ENCODE assay signal across 1 cellular context in the genomic region with DNA sequence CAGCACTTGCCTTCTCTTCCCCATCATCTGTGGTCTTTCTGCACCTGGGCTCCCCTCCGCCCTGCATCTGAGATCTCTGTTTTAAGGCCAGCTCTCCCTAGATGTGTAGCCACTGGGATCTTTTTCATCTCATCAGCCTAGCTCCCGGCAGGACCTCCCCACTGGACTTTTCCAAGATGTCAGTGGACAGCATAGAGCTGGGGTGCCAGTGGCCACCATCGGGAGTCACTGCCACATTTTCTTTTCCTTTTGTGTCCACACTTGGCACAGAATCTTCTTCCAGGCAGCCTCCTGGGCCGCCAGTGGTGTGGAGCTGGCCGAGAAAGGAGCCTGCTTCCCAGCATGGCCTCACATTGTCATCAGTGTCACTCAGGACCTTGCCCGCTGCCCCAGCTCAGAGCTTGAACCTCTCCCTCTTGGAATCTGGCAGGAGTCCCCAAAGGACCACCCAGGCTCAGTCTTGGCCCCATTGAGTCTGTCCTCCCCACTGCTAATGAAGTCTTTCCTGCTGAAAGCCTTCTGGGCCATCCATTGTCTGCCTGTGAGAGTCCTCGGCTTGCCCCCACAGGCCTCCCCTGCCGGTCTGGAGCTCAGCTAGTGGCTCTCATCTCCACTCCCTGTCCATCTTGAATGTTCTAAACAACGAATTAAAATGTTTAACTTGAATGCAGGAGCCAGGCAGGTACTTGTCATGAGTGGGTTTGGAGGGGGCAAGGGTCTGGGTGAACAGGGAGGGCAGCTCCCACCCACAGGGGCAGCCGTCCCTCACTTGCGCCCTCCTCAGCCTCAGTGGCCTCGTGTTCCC.
TF ChIP-seq lines count a peak whose summit lies in the region.

No MANE protein-coding gene starts in this region.

TF ChIP-seq in GM23338, 12 proteins besides CTCF, POLR2A, EP300 and RAD21 (continued from another document):
- TF ChIP-seq, protein P1, sequence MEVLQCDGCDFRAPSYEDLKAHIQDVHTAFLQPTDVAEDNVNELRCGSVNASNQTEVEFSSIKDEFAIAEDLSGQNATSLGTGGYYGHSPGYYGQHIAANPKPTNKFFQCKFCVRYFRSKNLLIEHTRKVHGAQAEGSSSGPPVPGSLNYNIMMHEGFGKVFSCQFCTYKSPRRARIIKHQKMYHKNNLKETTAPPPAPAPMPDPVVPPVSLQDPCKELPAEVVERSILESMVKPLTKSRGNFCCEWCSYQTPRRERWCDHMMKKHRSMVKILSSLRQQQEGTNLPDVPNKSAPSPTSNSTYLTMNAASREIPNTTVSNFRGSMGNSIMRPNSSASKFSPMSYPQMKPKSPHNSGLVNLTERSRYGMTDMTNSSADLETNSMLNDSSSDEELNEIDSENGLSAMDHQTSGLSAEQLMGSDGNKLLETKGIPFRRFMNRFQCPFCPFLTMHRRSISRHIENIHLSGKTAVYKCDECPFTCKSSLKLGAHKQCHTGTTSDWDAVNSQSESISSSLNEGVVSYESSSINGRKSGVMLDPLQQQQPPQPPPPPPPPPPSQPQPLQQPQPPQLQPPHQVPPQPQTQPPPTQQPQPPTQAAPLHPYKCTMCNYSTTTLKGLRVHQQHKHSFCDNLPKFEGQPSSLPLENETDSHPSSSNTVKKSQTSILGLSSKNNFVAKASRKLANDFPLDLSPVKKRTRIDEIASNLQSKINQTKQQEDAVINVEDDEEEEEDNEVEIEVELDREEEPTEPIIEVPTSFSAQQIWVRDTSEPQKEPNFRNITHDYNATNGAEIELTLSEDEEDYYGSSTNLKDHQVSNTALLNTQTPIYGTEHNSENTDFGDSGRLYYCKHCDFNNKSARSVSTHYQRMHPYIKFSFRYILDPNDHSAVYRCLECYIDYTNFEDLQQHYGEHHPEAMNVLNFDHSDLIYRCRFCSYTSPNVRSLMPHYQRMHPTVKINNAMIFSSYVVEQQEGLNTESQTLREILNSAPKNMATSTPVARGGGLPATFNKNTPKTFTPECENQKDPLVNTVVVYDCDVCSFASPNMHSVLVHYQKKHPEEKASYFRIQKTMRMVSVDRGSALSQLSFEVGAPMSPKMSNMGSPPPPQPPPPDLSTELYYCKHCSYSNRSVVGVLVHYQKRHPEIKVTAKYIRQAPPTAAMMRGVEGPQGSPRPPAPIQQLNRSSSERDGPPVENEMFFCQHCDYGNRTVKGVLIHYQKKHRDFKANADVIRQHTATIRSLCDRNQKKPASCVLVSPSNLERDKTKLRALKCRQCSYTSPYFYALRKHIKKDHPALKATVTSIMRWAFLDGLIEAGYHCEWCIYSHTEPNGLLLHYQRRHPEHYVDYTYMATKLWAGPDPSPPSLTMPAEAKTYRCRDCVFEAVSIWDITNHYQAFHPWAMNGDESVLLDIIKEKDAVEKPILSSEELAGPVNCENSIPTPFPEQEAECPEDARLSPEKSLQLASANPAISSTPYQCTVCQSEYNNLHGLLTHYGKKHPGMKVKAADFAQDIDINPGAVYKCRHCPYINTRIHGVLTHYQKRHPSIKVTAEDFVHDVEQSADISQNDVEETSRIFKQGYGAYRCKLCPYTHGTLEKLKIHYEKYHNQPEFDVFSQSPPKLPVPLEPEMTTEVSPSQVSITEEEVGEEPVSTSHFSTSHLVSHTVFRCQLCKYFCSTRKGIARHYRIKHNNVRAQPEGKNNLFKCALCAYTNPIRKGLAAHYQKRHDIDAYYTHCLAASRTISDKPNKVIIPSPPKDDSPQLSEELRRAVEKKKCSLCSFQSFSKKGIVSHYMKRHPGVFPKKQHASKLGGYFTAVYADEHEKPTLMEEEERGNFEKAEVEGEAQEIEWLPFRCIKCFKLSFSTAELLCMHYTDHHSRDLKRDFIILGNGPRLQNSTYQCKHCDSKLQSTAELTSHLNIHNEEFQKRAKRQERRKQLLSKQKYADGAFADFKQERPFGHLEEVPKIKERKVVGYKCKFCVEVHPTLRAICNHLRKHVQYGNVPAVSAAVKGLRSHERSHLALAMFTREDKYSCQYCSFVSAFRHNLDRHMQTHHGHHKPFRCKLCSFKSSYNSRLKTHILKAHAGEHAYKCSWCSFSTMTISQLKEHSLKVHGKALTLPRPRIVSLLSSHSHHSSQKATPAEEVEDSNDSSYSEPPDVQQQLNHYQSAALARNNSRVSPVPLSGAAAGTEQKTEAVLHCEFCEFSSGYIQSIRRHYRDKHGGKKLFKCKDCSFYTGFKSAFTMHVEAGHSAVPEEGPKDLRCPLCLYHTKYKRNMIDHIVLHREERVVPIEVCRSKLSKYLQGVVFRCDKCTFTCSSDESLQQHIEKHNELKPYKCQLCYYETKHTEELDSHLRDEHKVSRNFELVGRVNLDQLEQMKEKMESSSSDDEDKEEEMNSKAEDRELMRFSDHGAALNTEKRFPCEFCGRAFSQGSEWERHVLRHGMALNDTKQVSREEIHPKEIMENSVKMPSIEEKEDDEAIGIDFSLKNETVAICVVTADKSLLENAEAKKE (CRISPR knock-in tag; IDR thresholded peaks at IDR 0.05): no peak
- TF ChIP-seq, protein P2, sequence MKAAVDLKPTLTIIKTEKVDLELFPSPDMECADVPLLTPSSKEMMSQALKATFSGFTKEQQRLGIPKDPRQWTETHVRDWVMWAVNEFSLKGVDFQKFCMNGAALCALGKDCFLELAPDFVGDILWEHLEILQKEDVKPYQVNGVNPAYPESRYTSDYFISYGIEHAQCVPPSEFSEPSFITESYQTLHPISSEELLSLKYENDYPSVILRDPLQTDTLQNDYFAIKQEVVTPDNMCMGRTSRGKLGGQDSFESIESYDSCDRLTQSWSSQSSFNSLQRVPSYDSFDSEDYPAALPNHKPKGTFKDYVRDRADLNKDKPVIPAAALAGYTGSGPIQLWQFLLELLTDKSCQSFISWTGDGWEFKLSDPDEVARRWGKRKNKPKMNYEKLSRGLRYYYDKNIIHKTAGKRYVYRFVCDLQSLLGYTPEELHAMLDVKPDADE (IDR thresholded peaks at IDR 0.05): no peak
- no peak for TF ChIP-seq EZH2phosphoT487 (IDR thresholded peaks at IDR 0.05; ENCODE audit: unreplicated experiment)
- TF ChIP-seq, protein P3, sequence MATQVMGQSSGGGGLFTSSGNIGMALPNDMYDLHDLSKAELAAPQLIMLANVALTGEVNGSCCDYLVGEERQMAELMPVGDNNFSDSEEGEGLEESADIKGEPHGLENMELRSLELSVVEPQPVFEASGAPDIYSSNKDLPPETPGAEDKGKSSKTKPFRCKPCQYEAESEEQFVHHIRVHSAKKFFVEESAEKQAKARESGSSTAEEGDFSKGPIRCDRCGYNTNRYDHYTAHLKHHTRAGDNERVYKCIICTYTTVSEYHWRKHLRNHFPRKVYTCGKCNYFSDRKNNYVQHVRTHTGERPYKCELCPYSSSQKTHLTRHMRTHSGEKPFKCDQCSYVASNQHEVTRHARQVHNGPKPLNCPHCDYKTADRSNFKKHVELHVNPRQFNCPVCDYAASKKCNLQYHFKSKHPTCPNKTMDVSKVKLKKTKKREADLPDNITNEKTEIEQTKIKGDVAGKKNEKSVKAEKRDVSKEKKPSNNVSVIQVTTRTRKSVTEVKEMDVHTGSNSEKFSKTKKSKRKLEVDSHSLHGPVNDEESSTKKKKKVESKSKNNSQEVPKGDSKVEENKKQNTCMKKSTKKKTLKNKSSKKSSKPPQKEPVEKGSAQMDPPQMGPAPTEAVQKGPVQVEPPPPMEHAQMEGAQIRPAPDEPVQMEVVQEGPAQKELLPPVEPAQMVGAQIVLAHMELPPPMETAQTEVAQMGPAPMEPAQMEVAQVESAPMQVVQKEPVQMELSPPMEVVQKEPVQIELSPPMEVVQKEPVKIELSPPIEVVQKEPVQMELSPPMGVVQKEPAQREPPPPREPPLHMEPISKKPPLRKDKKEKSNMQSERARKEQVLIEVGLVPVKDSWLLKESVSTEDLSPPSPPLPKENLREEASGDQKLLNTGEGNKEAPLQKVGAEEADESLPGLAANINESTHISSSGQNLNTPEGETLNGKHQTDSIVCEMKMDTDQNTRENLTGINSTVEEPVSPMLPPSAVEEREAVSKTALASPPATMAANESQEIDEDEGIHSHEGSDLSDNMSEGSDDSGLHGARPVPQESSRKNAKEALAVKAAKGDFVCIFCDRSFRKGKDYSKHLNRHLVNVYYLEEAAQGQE (IDR thresholded peaks at IDR 0.05; ENCODE audit: unreplicated experiment): no peak
- no peak for TF ChIP-seq ZNF114 (CRISPR knock-in tag; IDR thresholded peaks at IDR 0.05)
- no peak for TF ChIP-seq NANOG (IDR thresholded peaks at IDR 0.05; ENCODE audit: borderline replicate concordance)
- no peak for TF ChIP-seq CREB1 (CRISPR knock-in tag; IDR thresholded peaks at IDR 0.05; ENCODE audit: low read depth)
